In genomic region chr17:32281011-32281451, GRCh38 we compare ENCODE assay signal across 17 cellular contexts. TPM values are rescaled to one million over a fixed set of nuclear protein-coding genes. Genes with fewer than 3 reads are reported as not detected.
DNase-seq lines count a peak whose midpoint lies in the region; ATAC-seq and TF ChIP-seq lines count a peak whose summit lies in the region.
"Had no signal": no experiment of that assay in that cellular context is flagged by ENCODE, and none has a peak within 500 bp of the region (broad histone marks: within the 10 kb centered on the region; RNA-seq: fewer than 3 reads in every experiment).

No MANE protein-coding gene starts in this region.

- H2AFZ ChIP-seq in GM23338, result peak overlapping the region; percentile 92; the same call in 1 of the 2 replicates
- H2AFZ ChIP-seq: PC-9 had no signal

- no peaks in the 10 kb centered on the region for H3K79me2 ChIP-seq in GM23338 (replicated peaks; ENCODE audit: insufficient read depth)

- 0 out of 2 replicates have a peak, but pooled peaks cover 5% of the 10 kb centered on the region for H4K20me1 ChIP-seq in GM23338 (replicated peaks; ENCODE audit: insufficient read depth)

- peak overlapping the region; percentile 78 for H3K4me2 ChIP-seq in GM23338
- H3K4me2 ChIP-seq: PC-9 had no signal

- H3K9me3 Mint-ChIP-seq in GM23338, result no peaks in the 10 kb centered on the region
- no peaks in the 10 kb centered on the region for H3K9me3 Mint-ChIP-seq in WTC11
- no peaks in the 10 kb centered on the region for H3K9me3 Mint-ChIP-seq in HFFc6
- H3K9me3 Mint-ChIP-seq: activated naive CD8-positive, alpha-beta T cell treated with anti-CD3 and anti-CD28 coated beads, Interleukin-2, amount 50 U/mL, for 24 hours; nephron had no signal

- POLR2A ChIA-PET in WTC11 (lab: Charles Lee), result no interaction called here

- H3F3A ChIP-seq in GM23338 (replicated peaks; ENCODE audit: low read depth), result peaks cover 29% of the 10 kb centered on the region

- H3K4me3 Mint-ChIP-seq in GM23338 (peak overlapping the region; percentile 58), WTC11 (no peak overlapping the region), HFFc6 (no peak overlapping the region)
- H3K4me3 Mint-ChIP-seq: activated naive CD8-positive, alpha-beta T cell treated with anti-CD3 and anti-CD28 coated beads, Interleukin-2, amount 50 U/mL, for 24 hours; nephron had no signal

- peak overlapping the region; percentile 80 for H3K27ac ChIP-seq in GM23338 (ENCODE audit: low read depth)
- H3K27ac ChIP-seq: PC-9, skin epidermis, thoracic aorta had no signal

- peaks cover 44% of the 10 kb centered on the region for H3K4me1 ChIP-seq in GM23338 (ENCODE audit: insufficient read depth)

- CTCF ChIA-PET in WTC11 (lab: Charles Lee), result interaction anchor here (0.6 to 3.7 kb wide), 11 partner anchors 9 to 202 kb away, joined by 3 to 28 read pairs (median 4); partner anchors contain the start of gene RHBDL3

- DNase-seq in GM23338 (ENCODE audit: low spot score), result peak; percentile 74
- DNase-seq in NCI-H1930 (lab: John Stamatoyannopoulos, UW), result peak; percentile 18 to 22
- peak; percentile 67 for DNase-seq in WTC11 (ENCODE audit: low spot score)
- DNase-seq in lung microvascular endothelial cell (ENCODE audit: low read depth in 2 of 2), result peak; percentile 13 to 71
- no peak for DNase-seq in HFFc6
- no peak for DNase-seq in activated CD8-positive, alpha-beta memory T cell treated with anti-CD3 and anti-CD28 coated beads for 24 hours
- no peak for DNase-seq in dedifferentiated amniotic fluid mesenchymal stem cell (ENCODE audit: extremely low spot score)
- DNase-seq: activated naive CD8-positive, alpha-beta T cell treated with anti-CD3 and anti-CD28 coated beads, Interleukin-2, amount 50 U/mL, for 24 hours; C1 segment of cervical spinal cord; cortex of kidney; foreskin melanocyte; T1000 had no signal

- H3K36me3 ChIP-seq in GM23338 (ENCODE audit: insufficient read depth), result no peaks in the 10 kb centered on the region
- H3K36me3 ChIP-seq: thoracic aorta had no signal

- H3K36me3 Mint-ChIP-seq in GM23338 (ENCODE audit: low read depth) (no peaks in the 10 kb centered on the region), WTC11 (no peaks in the 10 kb centered on the region), HFFc6 (ENCODE audit: low read depth) (no peaks in the 10 kb centered on the region)

- no peaks in the 10 kb centered on the region for H3K27me3 ChIP-seq in GM23338 (ENCODE audit: insufficient read depth)

- H3K27me3 Mint-ChIP-seq in GM23338 (ENCODE audit: insufficient read depth, low read depth, poor library complexity), result peaks cover 20% of the 10 kb centered on the region
- H3K27me3 Mint-ChIP-seq in WTC11 (ENCODE audit: low read depth), result peaks cover 5% of the 10 kb centered on the region; the same call in 1 of the 2 replicates
- H3K27me3 Mint-ChIP-seq in HFFc6 (ENCODE audit: insufficient read depth), result peaks cover 27% of the 10 kb centered on the region

- peak; percentile 45 for ATAC-seq in GM23338
- peak; percentile 34 for ATAC-seq in WTC11
- no peak for ATAC-seq in HG03175 (IDR thresholded peaks at IDR 0.05; ENCODE audit: unreplicated experiment)
- ATAC-seq: activated naive CD8-positive, alpha-beta T cell treated with anti-CD3 and anti-CD28 coated beads, Interleukin-2, amount 50 U/mL, for 24 hours had no signal

- H3K9me2 ChIP-seq in GM23338 (ENCODE audit: insufficient read depth), result no peaks in the 10 kb centered on the region

- no peak overlapping the region; the same call in 1 of the 2 replicates for H3K27ac Mint-ChIP-seq in GM23338
- H3K27ac Mint-ChIP-seq in WTC11, result no peak overlapping the region
- H3K27ac Mint-ChIP-seq in HFFc6, result no peak overlapping the region
- H3K27ac Mint-ChIP-seq: activated naive CD8-positive, alpha-beta T cell treated with anti-CD3 and anti-CD28 coated beads, Interleukin-2, amount 50 U/mL, for 24 hours; nephron had no signal

- TF ChIP-seq CTCF in GM23338 (conservative IDR thresholded peaks at IDR 0.05; ENCODE audit: low read depth in 2 of 2), result no peak
- no peak for TF ChIP-seq CTCF in WTC11 (IDR thresholded peaks at IDR 0.05)
- TF ChIP-seq CTCF in HFFc6 (IDR thresholded peaks at IDR 0.05), result no peak

- H3K4me3 ChIP-seq in GM23338, result peak overlapping the region; percentile 44; the same call in 1 of the 2 replicates
- H3K4me3 ChIP-seq: PC-9, skin epidermis, thoracic aorta had no signal

- peaks cover 52% of the 10 kb centered on the region for H3K4me1 Mint-ChIP-seq in GM23338
- peaks cover 51% of the 10 kb centered on the region for H3K4me1 Mint-ChIP-seq in WTC11
- peaks cover 10% of the 10 kb centered on the region for H3K4me1 Mint-ChIP-seq in HFFc6 (ENCODE audit: low read depth)

TF ChIP-seq in GM23338, 12 proteins besides CTCF, POLR2A, EP300 and RAD21 (continues in another document):
- no peak for TF ChIP-seq ZNF331 (CRISPR knock-in tag; IDR thresholded peaks at IDR 0.05; ENCODE audit: low read depth)
- no peak for TF ChIP-seq JUNB (IDR thresholded peaks at IDR 0.05; ENCODE audit: unreplicated experiment)
- no peak for TF ChIP-seq STAT1 (IDR thresholded peaks at IDR 0.05; ENCODE audit: unreplicated experiment)
- no peak for TF ChIP-seq NANOG (IDR thresholded peaks at IDR 0.05; ENCODE audit: borderline replicate concordance)
- TF ChIP-seq REST (IDR thresholded peaks at IDR 0.05; ENCODE audit: unreplicated experiment), result no peak
- no peak for TF ChIP-seq POLR2AphosphoS5 (IDR thresholded peaks at IDR 0.05; ENCODE audit: low read depth)

TF ChIP-seq in WTC11, 78 proteins besides CTCF, POLR2A, EP300 and RAD21:
- TF ChIP-seq ZNF121 (CRISPR knock-in tag; IDR thresholded peaks at IDR 0.05) (peak; percentile 52; the same call in 1 of the 2 replicates), E2F1 (CRISPR knock-in tag; IDR thresholded peaks at IDR 0.05) (no peak), EMX1 (CRISPR knock-in tag; IDR thresholded peaks at IDR 0.05) (no peak), ZNF416 (CRISPR knock-in tag; IDR thresholded peaks at IDR 0.05) (no peak)

RNA-seq across cellular contexts. Expression of gene RHBDL3, which starts 15.4 kb away (rescaled TPM):
- 8.1 and 12.3 TPM in 2 replicates for total RNA-seq in GM23338 (2014; rRNA removed; shearing (Covaris generic))
- polyA plus RNA-seq in GM23338 (2016; fragmentation: Nextera tagmentation; extraction: Ambion mirVana), result 2.0 and 2.3 TPM in 2 replicates
- total RNA-seq in WTC11 (2021), result 11.3 to 13.2 TPM (median 11.6 TPM) in 3 replicates
- under 0.01 TPM in 1 of 2 replicates, not detected in the other for total RNA-seq in lung microvascular endothelial cell
- under 1 TPM in 1 of 6 experiments, not detected in 5; 0.07 TPM for total RNA-seq in HFFc6 (2021; fragmentation: NEBNext Ultra II Directional; extraction: Animal tissue kit (Norgen Biotek cat#: 25700))
- total RNA-seq: PC-9 had no signal

Comparison
In these comparisons a context has a peak if more than half of its experiments do, and no peak if none do; other contexts are left out.
1. DNase-seq: peak in GM23338 (single experiment), NCI-H1930 (2 of 2), WTC11 (single experiment) and lung microvascular endothelial cell (2 of 2); none in HFFc6 (single experiment), activated CD8-positive, alpha-beta memory T cell treated with anti-CD3 and anti-CD28 coated beads for 24 hours (single experiment) and dedifferentiated amniotic fluid mesenchymal stem cell (single experiment).